In the genomic region with DNA sequence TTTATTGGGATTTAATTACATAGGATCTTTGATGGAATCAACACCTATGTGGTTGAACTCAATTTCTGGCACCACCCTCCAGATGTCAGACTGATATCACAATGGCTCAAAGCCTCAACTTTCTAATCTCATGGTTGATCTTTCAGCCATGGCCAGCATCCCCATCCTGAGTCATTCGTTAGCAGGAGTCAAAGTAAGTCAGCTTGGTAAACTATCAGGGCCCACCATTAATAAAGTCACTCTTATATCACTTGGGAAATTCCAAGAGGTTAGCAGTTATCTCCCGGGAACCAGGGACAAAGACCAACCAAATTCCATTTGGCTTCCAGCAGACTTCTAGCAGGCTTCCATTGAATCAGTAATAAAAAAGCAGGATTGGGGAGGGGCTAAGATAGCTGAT, we compare ENCODE assay signal across 20 cellular contexts. TPM values are rescaled to one million over a fixed set of nuclear protein-coding genes. Genes with fewer than 3 reads are reported as not detected.
DNase-seq lines count a peak whose midpoint lies in the region; ATAC-seq, FAIRE-seq and TF ChIP-seq lines count a peak whose summit lies in the region.
"Had no signal": no experiment of that assay in that cellular context is flagged by ENCODE, and none has a peak within 500 bp of the region (broad histone marks: within the 10 kb centered on the region; RNA-seq: fewer than 3 reads in every experiment).

No MANE protein-coding gene starts in this region.

- CTCF ChIA-PET in IMR-90 (lab: Yijun Ruan, JAX): no interaction called here

- peaks cover 25% of the 10 kb centered on the region for H3K4me1 Mint-ChIP-seq in astrocyte (ENCODE audit: low read depth, unreplicated experiment)
- H3K4me1 Mint-ChIP-seq: H9 had no signal

- H3K9me3 ChIP-seq in IMR-90 (ENCODE audit: control insufficient read depth, insufficient read depth, low read length) (peaks cover 4% of the 10 kb centered on the region; the same call in 1 of the 2 replicates), astrocyte (ENCODE audit: insufficient read depth, low read depth, low read length) (no peaks in the 10 kb centered on the region), mesodermal cell (ENCODE audit: control insufficient read depth, low read length) (no peaks in the 10 kb centered on the region), aorta (ENCODE audit: control insufficient read depth, low read length) (no peaks in the 10 kb centered on the region)

- peaks cover 7% of the 10 kb centered on the region for H3K36me3 Mint-ChIP-seq in astrocyte (ENCODE audit: low read depth, unreplicated experiment)

- no peak for FAIRE-seq in astrocyte (lab: Jason Lieb, UNC)
- FAIRE-seq: D721Med had no signal

- H4K8ac ChIP-seq in IMR-90 (ENCODE audit: low read depth in 2 of 2, low read length in 2 of 2): no peak overlapping the region

- no peak overlapping the region for H3K4me2 ChIP-seq in IMR-90 (ENCODE audit: low read depth, low read length)
- H3K4me2 ChIP-seq in astrocyte (ENCODE audit: low read length): no peak overlapping the region

- TF ChIP-seq POLR2A in IMR-90 (IDR thresholded peaks at IDR 0.05; ENCODE audit: low read depth, low read length): no peak

- 0 out of 2 replicates have a peak overlapping the region, but pooled peaks have one; percentile 3 for H3K14ac ChIP-seq in IMR-90 (replicated peaks; ENCODE audit: low read depth, low read length)

- 0 out of 2 replicates have a peak, but pooled peaks cover 5% of the 10 kb centered on the region for H3K9me1 ChIP-seq in IMR-90 (ENCODE audit: insufficient read depth, low read length)

- no peaks in the 10 kb centered on the region for H3K36me3 ChIP-seq in IMR-90 (ENCODE audit: control insufficient read depth, insufficient read depth, low read length)
- no peaks in the 10 kb centered on the region for H3K36me3 ChIP-seq in astrocyte (ENCODE audit: insufficient read depth, low read length)
- H3K36me3 ChIP-seq in mesodermal cell (ENCODE audit: control insufficient read depth, insufficient read depth, low read length): no peaks in the 10 kb centered on the region
- H3K36me3 ChIP-seq in aorta (ENCODE audit: control insufficient read depth in 1 of 2, insufficient read depth in 2 of 2, low read length in 1 of 2): no peaks in the 10 kb centered on the region

- intact Hi-C loops in IMR-90 (cut with micrococcal nuclease): no loop called here
- intact Hi-C loops in aorta (cut with DNase I): no loop called here

- no peak overlapping the region for H3K56ac ChIP-seq in IMR-90 (ENCODE audit: extremely low read depth, insufficient read depth, low read length)

- no peak overlapping the region for H2BK5ac ChIP-seq in IMR-90 (ENCODE audit: low read depth, low read length, poor library complexity, severe bottlenecking)

- no peak overlapping the region for H3K4ac ChIP-seq in IMR-90 (ENCODE audit: low read depth, low read length)

- H3K9me3 Mint-ChIP-seq in astrocyte (ENCODE audit: unreplicated experiment): peaks cover 13% of the 10 kb centered on the region

- H3K27ac Mint-ChIP-seq in astrocyte (ENCODE audit: unreplicated experiment): no peak overlapping the region
- H3K27ac Mint-ChIP-seq: CD8-positive, alpha-beta T cell; H9 had no signal

- dilution Hi-C loops in IMR-90 (cut with HindIII; ENCODE audit: low sequenced_read_pairs, unreplicated experiment): no loop called here

- H2BK20ac ChIP-seq in IMR-90 (ENCODE audit: low read depth, low read length): no peak overlapping the region; the same call in 1 of the 2 replicates

- H4K91ac ChIP-seq in IMR-90 (ENCODE audit: insufficient read depth, low read depth, low read length): no peak overlapping the region

- no peak overlapping the region for H3K23ac ChIP-seq in IMR-90 (ENCODE audit: low read depth, low read length)

- ATAC-seq in IMR-90 (ENCODE audit: low read depth) (no peak), aorta (ENCODE audit: low FRiP score) (no peak), GM19023 (IDR thresholded peaks at IDR 0.05; ENCODE audit: unreplicated experiment) (no peak)
- ATAC-seq: CD8-positive, alpha-beta T cell had no signal

- no peaks in the 10 kb centered on the region; the same call in 1 of the 2 replicates for H3K4me1 ChIP-seq in IMR-90 (ENCODE audit: control insufficient read depth, insufficient read depth, low read length)
- peaks cover 5% of the 10 kb centered on the region for H3K4me1 ChIP-seq in astrocyte (ENCODE audit: insufficient read depth, low read length)
- peaks cover 11% of the 10 kb centered on the region for H3K4me1 ChIP-seq in mesodermal cell (ENCODE audit: control insufficient read depth, insufficient read depth, low read length, poor library complexity, severe bottlenecking)
- H3K4me1 ChIP-seq in aorta (ENCODE audit: control insufficient read depth in 1 of 2, insufficient read depth in 2 of 2, low read length in 2 of 2): no peaks in the 10 kb centered on the region

- POLR2A ChIA-PET in IMR-90 (lab: Charles Lee; ENCODE audit: unreplicated experiment): no interaction called here

- H3K18ac ChIP-seq in IMR-90 (ENCODE audit: low read depth, low read length): no peak overlapping the region

- H3K4me3 ChIP-seq in IMR-90 (ENCODE audit: insufficient read depth, low read depth, low read length) (no peak overlapping the region), astrocyte (ENCODE audit: insufficient read depth, low read depth, low read length) (no peak overlapping the region), mesodermal cell (ENCODE audit: extremely low read depth, insufficient read depth, low read length, poor library complexity, severe bottlenecking) (no peak overlapping the region), aorta (ENCODE audit: low read length in 2 of 2) (no peak overlapping the region)

- no peak overlapping the region for H2BK15ac ChIP-seq in IMR-90 (ENCODE audit: low read depth, low read length)

- in situ Hi-C loops in IMR-90 (cut with MboI; ENCODE audit: low sequenced_read_pairs): no loop called here

- no peak overlapping the region for H2BK120ac ChIP-seq in IMR-90 (ENCODE audit: low read depth, low read length)

- H2AK9ac ChIP-seq in IMR-90 (replicated peaks; ENCODE audit: low read depth, low read length, poor library complexity): no peak overlapping the region

- no peak overlapping the region for H4K5ac ChIP-seq in IMR-90 (ENCODE audit: low read depth, low read length)

- DNase-seq in A172 (ENCODE audit: low spot score): peak; percentile 71
- DNase-seq in IMR-90: no peak
- DNase-seq in astrocyte (ENCODE audit: low read depth): peak; percentile 72
- no peak for DNase-seq in aorta
- DNase-seq in NCI-H1417 treated with DMSO at 0.1 percent for 48 hours (lab: John Stamatoyannopoulos, UW): no peak
- DNase-seq in NCI-H1417 (lab: John Stamatoyannopoulos, UW): no peak
- DNase-seq: 8988T; CD8-positive, alpha-beta T cell; DMS79; GF-D8; H9; NCI-H1436 treated with DMSO at 0.1 percent for 48 hours; NCI-H2081; NCI-H748 treated with DMSO at 0.1 percent for 48 hours; OCI-M1 had no signal

- no peak overlapping the region for H3K4me3 Mint-ChIP-seq in astrocyte (ENCODE audit: unreplicated experiment)
- H3K4me3 Mint-ChIP-seq: CD8-positive, alpha-beta T cell; H9; IgD-negative memory B cell had no signal

- WGBS in IMR-90 (ENCODE audit: extremely low coverage in 2 of 2, insufficient read length in 1 of 2), 2 experiments: no CpG with 5 or more reads among the region's 2 CpGs
- WGBS in mesodermal cell (ENCODE audit: insufficient coverage in 2 of 2), 2 experiments: 55% methylated on average over 2 of the region's 2 CpGs; no CpG with 5 or more reads in 1 of the 2 experiments
- WGBS in aorta, 2 donors: 88 to 91% methylated on average over 2 of the region's 2 CpGs

- H3K27ac ChIP-seq in IMR-90 (ENCODE audit: insufficient read depth, low read length) (no peak overlapping the region), astrocyte (ENCODE audit: low read depth, low read length) (no peak overlapping the region), mesodermal cell (ENCODE audit: low read depth, low read length, severe bottlenecking) (peak overlapping the region; percentile 63), aorta (ENCODE audit: low read depth in 1 of 2, low read length in 2 of 2) (no peak overlapping the region)

- TF ChIP-seq RAD21 in IMR-90 (IDR thresholded peaks at IDR 0.05; ENCODE audit: low read length): no peak

- no peaks in the 10 kb centered on the region for H3K79me1 ChIP-seq in IMR-90 (ENCODE audit: low read depth in 1 of 2, low read length in 2 of 2)

- no peak for TF ChIP-seq CTCF in IMR-90 (conservative IDR thresholded peaks at IDR 0.05; ENCODE audit: low read depth, low read length)
- TF ChIP-seq CTCF in astrocyte (IDR thresholded peaks at IDR 0.05; ENCODE audit: insufficient read depth, low read depth, low read length): no peak

- no peak overlapping the region for H3K9ac ChIP-seq in IMR-90 (ENCODE audit: low read depth, low read length)
- no peak overlapping the region for H3K9ac ChIP-seq in astrocyte (ENCODE audit: low read length)

- BruUV-seq in IMR-90 (replicated peaks; lab: Mats Ljungman, UMichigan): no TSS peak

- H2AFZ ChIP-seq in IMR-90 (replicated peaks; ENCODE audit: low read length, poor library complexity): no peak overlapping the region
- no peak overlapping the region for H2AFZ ChIP-seq in astrocyte (ENCODE audit: low read depth, low read length)

- H3K27me3 Mint-ChIP-seq in astrocyte (ENCODE audit: low read depth, unreplicated experiment): no peaks in the 10 kb centered on the region
- H3K27me3 Mint-ChIP-seq: IgD-negative memory B cell had no signal

- H3K27me3 ChIP-seq in IMR-90 (ENCODE audit: control insufficient read depth, insufficient read depth, low read length) (no peaks in the 10 kb centered on the region), astrocyte (ENCODE audit: insufficient read depth, low read length) (no peaks in the 10 kb centered on the region), aorta (ENCODE audit: control insufficient read depth in 1 of 2, insufficient read depth in 2 of 2, low read length in 1 of 2) (no peaks in the 10 kb centered on the region)

- H3K79me2 ChIP-seq in astrocyte (ENCODE audit: insufficient read depth, low read length): no peaks in the 10 kb centered on the region

- H2AK5ac ChIP-seq in IMR-90 (ENCODE audit: low read depth, low read length): no peak overlapping the region

- H4K20me1 ChIP-seq in IMR-90 (ENCODE audit: insufficient read depth, low read length) (no peaks in the 10 kb centered on the region), astrocyte (ENCODE audit: insufficient read depth, low read length) (no peaks in the 10 kb centered on the region)

TF ChIP-seq in IMR-90, 13 proteins besides CTCF, POLR2A, EP300 and RAD21 (continues in another document):
- no peak for TF ChIP-seq MAZ (IDR thresholded peaks at IDR 0.05; ENCODE audit: borderline replicate concordance, low read depth, low read length)
- TF ChIP-seq CHD1 (IDR thresholded peaks at IDR 0.05; ENCODE audit: low read depth, low read length): no peak

RNA-seq across cellular contexts. Expression of gene TNFSF4, which starts 50.7 kb away (rescaled TPM):
- 60.3 and 63.8 TPM in 2 replicates for total RNA-seq in A172 (2014; rRNA removed; shearing (Covaris generic))
- total RNA-seq in IMR-90 (2012; rRNA removed) (19.7 and 23.6 TPM in 2 replicates), astrocyte (3.0 and 3.3 TPM in 2 replicates), aorta (1 to 10 TPM in 1 of 2 donors, under 1 TPM in 1; 0.49 to 4.0 TPM)
- polyA plus RNA-seq in IMR-90 (2012; rRNA removed) (10.8 and 13.4 TPM in 2 replicates), aorta (1 to 10 TPM in 1 of 2 donors, not detected in 1; 2.5 TPM)
- polyA plus RNA-seq in IMR-90 (2012; cell fraction: cytosol; rRNA removed): 3.0 and 3.2 TPM in 2 replicates
- polyA plus RNA-seq in IMR-90 (2012; cell fraction: nucleus; rRNA removed; ENCODE audit: low replicate concordance): 1.1 and 8.4 TPM in 2 replicates
- 5.9 TPM for polyA plus RNA-seq in mesodermal cell (2013, experiment 1 of 2)
- 6.0 TPM for polyA plus RNA-seq in mesodermal cell (2013, experiment 2 of 2)
- total RNA-seq: HT1080 had no signal

Comparison
In these comparisons a context has a peak if more than half of its experiments do, and no peak if none do; other contexts are left out.
1. DNase-seq: peak in A172 (single experiment) and astrocyte (single experiment); none in IMR-90 (single experiment), aorta (0 of 2), NCI-H1417 treated with DMSO at 0.1 percent for 48 hours (single experiment) and NCI-H1417 (0 of 3).